8 cellular contexts compared by ENCODE assay signal in the genomic region with DNA sequence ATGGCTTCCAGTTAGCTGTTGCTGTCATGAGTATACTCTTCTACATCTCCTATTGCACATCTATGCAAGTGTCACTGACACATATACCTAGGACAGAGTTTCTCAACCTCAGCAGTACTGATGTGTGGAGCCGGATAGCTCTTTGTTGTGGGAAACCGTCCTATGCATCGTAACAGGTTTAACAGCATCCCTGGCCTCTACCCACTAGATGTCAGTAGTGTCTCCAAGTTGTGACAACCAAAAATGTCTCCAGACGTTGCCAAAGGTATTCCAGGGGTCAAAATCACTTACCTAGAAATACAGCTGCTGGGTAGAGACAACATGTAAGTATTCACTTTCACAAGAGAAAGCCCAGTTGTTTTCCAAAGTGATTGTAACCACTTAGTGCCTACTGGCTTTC.
DNase-seq lines count a peak whose midpoint lies in the region; ATAC-seq and TF ChIP-seq lines count a peak whose summit lies in the region.

No MANE protein-coding gene starts in this region.

- peak; percentile 54 for TF ChIP-seq CTCF in DND-41 (IDR thresholded peaks at IDR 0.05; ENCODE audit: borderline replicate concordance, extremely low read depth, low read length, poor library complexity, severe bottlenecking)
- TF ChIP-seq CTCF in VCaP (conservative IDR thresholded peaks at IDR 0.05), result peak; percentile 61
- TF ChIP-seq CTCF in kidney epithelial cell (IDR thresholded peaks at IDR 0.05; ENCODE audit: insufficient read depth, low read length, poor library complexity, severe bottlenecking), result peak; percentile 73
- TF ChIP-seq CTCF in dorsolateral prefrontal cortex (IDR thresholded peaks at IDR 0.05 in 54 of 56, conservative IDR thresholded peaks at IDR 0.05 in 2 of 56; ENCODE audit: low read depth in 1 of 56, partially characterized antibody in 56 of 56), result peak in 23 of 56 donors; percentile 8 to 59 (median 26)
- no peak for TF ChIP-seq CTCF in omental fat pad (IDR thresholded peaks at IDR 0.05)

- no peaks in the 10 kb centered on the region for H3K79me2 ChIP-seq in DND-41 (ENCODE audit: insufficient read depth, low read length)

- H3K36me3 ChIP-seq in DND-41 (ENCODE audit: insufficient read depth, low read length) (no peaks in the 10 kb centered on the region), kidney epithelial cell (ENCODE audit: control insufficient read depth, insufficient read depth, low read length) (no peaks in the 10 kb centered on the region)

- H3K4me2 ChIP-seq in DND-41 (ENCODE audit: insufficient read depth, low read length), result no peak overlapping the region

- H3K27me3 ChIP-seq in DND-41 (ENCODE audit: insufficient read depth, low read length, poor library complexity) (no peaks in the 10 kb centered on the region), kidney epithelial cell (ENCODE audit: control insufficient read depth, insufficient read depth, low read length) (no peaks in the 10 kb centered on the region), dorsolateral prefrontal cortex (no peaks in the 10 kb centered on the region)

- intact Hi-C loops in dorsolateral prefrontal cortex (cut with DNase I), result no loop called here

- DNase-seq in DND-41 (peak; percentile 5), NAMALWA (ENCODE audit: low spot score) (peak; percentile 56), kidney epithelial cell (ENCODE audit: low read depth) (peak; percentile 9), dorsolateral prefrontal cortex (no peak), omental fat pad (ENCODE audit: low spot score) (no peak)

- H3K27ac ChIP-seq in DND-41 (ENCODE audit: low read length), result no peak overlapping the region
- no peak overlapping the region for H3K27ac ChIP-seq in VCaP
- no peak overlapping the region for H3K27ac ChIP-seq in dorsolateral prefrontal cortex

- no peaks in the 10 kb centered on the region for H3K4me1 ChIP-seq in DND-41 (ENCODE audit: insufficient read depth, low read length)

- H3K4me3 ChIP-seq in DND-41 (ENCODE audit: low read depth in 1 of 2, low read length in 2 of 2) (no peak overlapping the region), kidney epithelial cell (ENCODE audit: low read depth, low read length) (no peak overlapping the region), dorsolateral prefrontal cortex (no peak overlapping the region)

- H3K9ac ChIP-seq in DND-41 (ENCODE audit: low read depth, low read length), result no peak overlapping the region

- H4K20me1 ChIP-seq in DND-41 (ENCODE audit: insufficient read depth, low read length), result no peaks in the 10 kb centered on the region

- H2AFZ ChIP-seq in DND-41 (ENCODE audit: low read depth, low read length), result no peak overlapping the region

- no peaks in the 10 kb centered on the region for H3K9me3 ChIP-seq in DND-41 (ENCODE audit: insufficient read depth, low read length, severe bottlenecking)

- ATAC-seq in DND-41 (ENCODE audit: insufficient read depth, low read depth) (no peak; the same call in 2 of the 3 replicates), omental fat pad (ENCODE audit: low FRiP score) (no peak), HG03108 (IDR thresholded peaks at IDR 0.05; ENCODE audit: unreplicated experiment) (no peak), GM18870 (IDR thresholded peaks at IDR 0.05; ENCODE audit: unreplicated experiment) (no peak)

Comparison
In these comparisons a context has a peak if more than half of its experiments do, and no peak if none do; other contexts are left out.
1. DNase-seq: peak in DND-41 (single experiment), NAMALWA (single experiment) and kidney epithelial cell (single experiment); none in dorsolateral prefrontal cortex (0 of 10) and omental fat pad (single experiment).
2. CTCF ChIP-seq: peak in DND-41 (single experiment), VCaP (single experiment) and kidney epithelial cell (single experiment); none in omental fat pad (0 of 3).